2 cellular contexts compared by ENCODE assay signal in genomic region chr4:174255790-174256189, GRCh38.
TF ChIP-seq lines count a peak whose summit lies in the region.

No MANE protein-coding gene starts in this region.

TF ChIP-seq in K562, 482 proteins besides CTCF, POLR2A, EP300 and RAD21:
- TF ChIP-seq CBFA2T3 (IDR thresholded peaks at IDR 0.05) (peak; percentile 58), TEAD4 (IDR thresholded peaks at IDR 0.05; ENCODE audit: low read length) (peak; percentile 27; the same call in 1 of the 2 replicates), TEAD4 (CRISPR knock-in tag; IDR thresholded peaks at IDR 0.05; ENCODE audit: borderline replicate concordance) (no peak), EZH2 (IDR thresholded peaks at IDR 0.05; ENCODE audit: borderline replicate concordance, low read depth, low read length) (no peak), CBFA2T2 (conservative IDR thresholded peaks at IDR 0.05) (peak; percentile 46)
TF ChIP-seq in K562: peak in this region for 3.

TF ChIP-seq in GM23338, 12 proteins besides CTCF, POLR2A, EP300 and RAD21:
- TF ChIP-seq ZNF331 (CRISPR knock-in tag; IDR thresholded peaks at IDR 0.05; ENCODE audit: low read depth), result no peak
